Comparison of ENCODE assay signal across 6 cellular contexts in the genomic region with DNA sequence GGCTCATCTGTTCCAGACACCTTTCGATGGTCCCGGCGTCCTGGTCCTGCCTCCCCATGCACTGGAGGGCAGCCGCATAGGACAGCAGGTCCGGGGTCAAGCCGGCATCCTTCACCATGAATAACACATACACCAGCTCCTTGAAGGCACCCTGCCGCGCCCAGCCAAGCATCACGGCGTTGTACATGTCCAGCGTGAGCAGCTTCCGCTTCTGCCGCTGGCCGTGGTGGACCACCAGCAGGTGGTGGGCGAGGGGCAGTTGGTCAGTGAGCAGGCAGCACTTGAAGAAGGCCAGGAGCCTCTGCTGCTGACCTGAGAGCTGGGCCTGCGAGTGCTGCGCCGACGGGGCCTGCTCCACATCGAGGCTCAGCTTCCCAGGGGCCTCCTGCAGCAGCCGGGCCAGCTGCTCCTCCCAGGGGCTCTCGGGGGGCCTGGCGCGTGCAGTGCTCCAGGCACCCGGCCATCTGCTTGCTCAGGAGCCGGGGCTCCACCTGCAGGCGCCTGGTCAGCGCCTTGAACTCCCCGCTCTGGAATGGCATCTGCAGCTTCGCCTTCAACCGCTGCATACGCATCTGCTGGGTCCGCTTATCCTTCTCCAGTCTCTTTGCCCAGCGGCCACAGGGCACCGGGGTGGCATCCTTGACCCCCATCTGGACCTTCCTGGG.
DNase-seq lines count a peak whose midpoint lies in the region; ATAC-seq and TF ChIP-seq lines count a peak whose summit lies in the region.
"Not testable (repeated sequence)": the region's sequence is repeated elsewhere in the genome, so short reads cannot be mapped to it uniquely, and the experiment has no call there.

No MANE protein-coding gene starts in this region.

- H3K79me1 ChIP-seq in H9 (ENCODE audit: insufficient read depth, low read depth, low read length, poor library complexity, severe bottlenecking); neuronal stem cell (ENCODE audit: low read depth, low read length): not testable (repeated sequence)

- H2BK5ac ChIP-seq in H9 (ENCODE audit: insufficient read length, low read length); neuronal stem cell (ENCODE audit: low read length): not testable (repeated sequence)

- no CpG with 5 or more reads among the region's 35 CpGs for whole genome bisulfite sequencing in H9 (ENCODE audit: extremely low coverage, insufficient read length, low lambda C conversion rate)
- WGBS in neuronal stem cell (ENCODE audit: extremely low coverage in 2 of 2, insufficient read length in 2 of 2, insufficient replicate concordance in 1 of 2), 2 donors: no CpG with 5 or more reads among the region's 35 CpGs

- not testable (repeated sequence) for H4K8ac ChIP-seq in H9 (replicated peaks; ENCODE audit: insufficient read length, low read depth, low read length); neuronal stem cell (ENCODE audit: low read depth, low read length)

- H3K18ac ChIP-seq in H9 (ENCODE audit: insufficient read length, low read depth, low read length): not testable (repeated sequence)
- H3K18ac ChIP-seq in neuronal stem cell (ENCODE audit: low read length): peak overlapping the region; percentile 57

- H3K56ac ChIP-seq in H9 (ENCODE audit: insufficient read length, low read depth, low read length): not testable (repeated sequence)

- H4K5ac ChIP-seq in H9 (ENCODE audit: insufficient read length, low read depth, low read length): not testable (repeated sequence)

- H3K9ac ChIP-seq in H9 (ENCODE audit: extremely low read depth, insufficient read length, low read length); neuronal stem cell (ENCODE audit: low read depth, low read length, poor library complexity): not testable (repeated sequence)

- H3K14ac ChIP-seq in H9 (ENCODE audit: insufficient read depth, low read length); neuronal stem cell (ENCODE audit: low read length): not testable (repeated sequence)

- not testable (repeated sequence) for H3K9me3 Mint-ChIP-seq in H9

- H3K4ac ChIP-seq in H9 (ENCODE audit: low read depth, low read length); neuronal stem cell (ENCODE audit: low read length): not testable (repeated sequence)

- H3K79me2 ChIP-seq in H9 (ENCODE audit: insufficient read depth, low read length): not testable (repeated sequence)

- ATAC-seq in T-helper 17 cell: not testable (repeated sequence)

- H3K4me2 ChIP-seq in H9 (ENCODE audit: insufficient read depth, insufficient read length, low read length); neuronal stem cell (ENCODE audit: insufficient read depth, low read length, poor library complexity, severe bottlenecking): not testable (repeated sequence)

- not testable (repeated sequence) for H3K4me1 ChIP-seq in H9 (ENCODE audit: insufficient read depth, low read length); neuronal stem cell (ENCODE audit: control insufficient read depth in 2 of 2, insufficient read depth in 1 of 2, low read depth in 1 of 2, low read length in 2 of 2)

- not testable (repeated sequence) for H2AK5ac ChIP-seq in H9 (ENCODE audit: insufficient read length, low read length); neuronal stem cell (ENCODE audit: low read depth, low read length)

- not testable (repeated sequence) for H4K20me1 ChIP-seq in H9 (ENCODE audit: control insufficient read depth, insufficient read depth, insufficient read length)

- H4K91ac ChIP-seq in H9 (ENCODE audit: insufficient read length, low read depth, low read length); neuronal stem cell (ENCODE audit: low read depth, low read length, poor library complexity): not testable (repeated sequence)

- H3K23me2 ChIP-seq in H9 (ENCODE audit: insufficient read length, low read depth, low read length, poor library complexity, severe bottlenecking): not testable (repeated sequence)

- not testable (repeated sequence) for H3K27me3 ChIP-seq in H9 (ENCODE audit: insufficient read depth, low read length); neuronal stem cell (ENCODE audit: control insufficient read depth in 3 of 3, insufficient read depth in 3 of 3, low read depth in 1 of 3, low read length in 3 of 3)

- H2BK120ac ChIP-seq in H9 (ENCODE audit: low read depth, low read length, poor library complexity, severe bottlenecking); neuronal stem cell (ENCODE audit: low read depth, low read length): not testable (repeated sequence)

- H3K4me1 Mint-ChIP-seq in H9: peaks cover 12 to 17% of the 10 kb centered on the region in 2 experiments
- not testable (repeated sequence) for H3K4me1 Mint-ChIP-seq in T-helper 17 cell

- not testable (repeated sequence) for H3K36me3 ChIP-seq in neuronal stem cell (replicated peaks in 1 of 2; ENCODE audit: control insufficient read depth in 2 of 2, insufficient read depth in 2 of 2, low read length in 2 of 2)

- not testable (repeated sequence) for H3K23ac ChIP-seq in H9 (ENCODE audit: insufficient read length, low read depth, low read length); neuronal stem cell (ENCODE audit: low read depth, low read length, poor library complexity)

- H2BK15ac ChIP-seq in H9 (ENCODE audit: low read depth, low read length); neuronal stem cell (ENCODE audit: low read length): not testable (repeated sequence)

- not testable (repeated sequence) for H3K9me3 ChIP-seq in H9 (ENCODE audit: control insufficient read depth, low read depth, low read length); T-helper 17 cell (ENCODE audit: control insufficient read depth, low read length, poor library complexity, severe bottlenecking); neuronal stem cell (replicated peaks in 1 of 2; ENCODE audit: control insufficient read depth in 2 of 2, insufficient read depth in 1 of 2, low read depth in 1 of 2, low read length in 2 of 2)

- not testable (repeated sequence) for H2BK20ac ChIP-seq in H9 (ENCODE audit: low read depth, low read length, poor library complexity, severe bottlenecking)

- H3K27ac ChIP-seq in H9 (ENCODE audit: insufficient read length, low read depth, low read length); neuronal stem cell (replicated peaks; ENCODE audit: low read length): not testable (repeated sequence)

- H3K4me3 ChIP-seq in neuronal stem cell (ENCODE audit: low read length in 2 of 2): not testable (repeated sequence)

- H3K36me3 Mint-ChIP-seq in H9 (ENCODE audit: insufficient read depth in 1 of 3, low read depth in 3 of 3); T-helper 17 cell (ENCODE audit: low read depth): not testable (repeated sequence)

- H3K27ac Mint-ChIP-seq in H9: peak overlapping the region in 1 of 3 experiments; percentile 55; a peak in 1 of 7 replicates
- H3K27ac Mint-ChIP-seq in T-helper 17 cell: not testable (repeated sequence)

- not testable (repeated sequence) for H3K4me3 Mint-ChIP-seq in H9
- peak overlapping the region; percentile 74 for H3K4me3 Mint-ChIP-seq in T-helper 17 cell

- H3K27me3 Mint-ChIP-seq in H9 (ENCODE audit: low read depth): not testable (repeated sequence)
- H3K27me3 Mint-ChIP-seq in T-helper 17 cell: peaks cover 39% of the 10 kb centered on the region

- not testable (repeated sequence) for H2BK12ac ChIP-seq in H9 (ENCODE audit: insufficient read length, low read depth, low read length); neuronal stem cell (ENCODE audit: low read length)

- H2AFZ ChIP-seq in H9 (ENCODE audit: low read length); neuronal stem cell (ENCODE audit: low read length): not testable (repeated sequence)

- TF ChIP-seq CTCF in H9 (conservative IDR thresholded peaks at IDR 0.05): not testable (repeated sequence)

- DNase-seq in H9 (peak; percentile 52), NCI-H2171 treated with DMSO at 0.1 percent for 48 hours (lab: John Stamatoyannopoulos, UW) (peak; percentile 25), islet precursor cell (peak; percentile 54), ureter (ENCODE audit: low spot score) (peak; percentile 37)
- DNase-seq in T-helper 17 cell; neuronal stem cell (ENCODE audit: low spot score): not testable (repeated sequence)

- H3T11ph ChIP-seq in H9 (ENCODE audit: low read length): not testable (repeated sequence)
